Comparison of ENCODE assay signal across 8 cellular contexts in genomic region chr2:131682945-131683330, GRCh38.
DNase-seq lines count a peak whose midpoint lies in the region; ATAC-seq, FAIRE-seq and TF ChIP-seq lines count a peak whose summit lies in the region.
"Not testable (repeated sequence)": the region's sequence is repeated elsewhere in the genome, so short reads cannot be mapped to it uniquely, and the experiment has no call there.

No MANE protein-coding gene starts in this region.

- no CpG with 5 or more reads among the region's 9 CpGs for WGBS in H9 (ENCODE audit: extremely low coverage, insufficient read length, low lambda C conversion rate)
- WGBS in GM12878 (ENCODE audit: insufficient coverage, insufficient replicate concordance, low lambda C conversion rate, missing lambda C conversion rate), result 0% methylated on average over 9 of the region's 9 CpGs
- 9 to 19% methylated on average over 9 of the region's 9 CpGs for WGBS in upper lobe of left lung, 2 donors

- POLR2A ChIA-PET in GM12878 (lab: Charles Lee), result interaction anchor here (0.6 to 1.1 kb wide), 2 partner anchors 154 to 1296 kb away, joined by 4 to 5 read pairs; no protein-coding TSS in a partner anchor

- H2AK5ac ChIP-seq in H9 (ENCODE audit: insufficient read length, low read length), result not testable (repeated sequence)

- peak; percentile 71 for DNase-seq in GM12865 (ENCODE audit: low read depth)
- peak; percentile 37 for DNase-seq in H9
- peak; percentile 56 for DNase-seq in SK-N-DZ (ENCODE audit: low spot score)
- not testable (repeated sequence) for DNase-seq in GM12878 (ENCODE audit: low read depth, low spot score)
- DNase-seq in cardiac muscle cell (ENCODE audit: low read depth in 1 of 2, low spot score in 1 of 2), result peak; percentile 27 to 51
- peak; percentile 42 to 50 for DNase-seq in upper lobe of left lung

- H2BK20ac ChIP-seq in H9 (ENCODE audit: low read depth, low read length, poor library complexity, severe bottlenecking), result not testable (repeated sequence)

- not testable (repeated sequence) for H4K20me1 ChIP-seq in H9 (ENCODE audit: control insufficient read depth, insufficient read depth, insufficient read length); GM12878 (ENCODE audit: control insufficient read depth, insufficient read depth); neural cell (ENCODE audit: insufficient read depth)

- ATAC-seq in GM12878 (peak; percentile 68), upper lobe of left lung (ENCODE audit: low FRiP score in 2 of 2) (peak in 1 of 2 donors; percentile 63)

- not testable (repeated sequence) for H4K8ac ChIP-seq in H9 (replicated peaks; ENCODE audit: insufficient read length, low read depth, low read length)

- CTCF ChIA-PET in GM12878 (lab: Yijun Ruan, JAX), result interaction anchor here (0.7 to 2.3 kb wide), 7 partner anchors 10 to 270 kb away, joined by 3 to 36 read pairs (median 5); no protein-coding TSS in a partner anchor

- H3K4me3 ChIP-seq in GM12865 (ENCODE audit: low read depth, low read length) (peak overlapping the region; percentile 70), HUES6 (ENCODE audit: low read depth, low read length) (peak overlapping the region; percentile 72), GM12878 (peak overlapping the region; percentile 88), cardiac muscle cell (peak overlapping the region; percentile 56), neural cell (ENCODE audit: low read length) (peak overlapping the region; percentile 88), upper lobe of left lung (peak overlapping the region; percentile 14 to 75 (median 62))

- intact Hi-C loops in GM12878 (cut with micrococcal nuclease; ENCODE audit: unreplicated experiment), result loop anchor here (2.0 to 5.0 kb wide), 2 partner anchors 49 to 1346 kb away; no protein-coding TSS in a partner anchor

- not testable (repeated sequence) for TF ChIP-seq EP300 in GM12878 (IDR thresholded peaks at IDR 0.05; ENCODE audit: borderline replicate concordance in 1 of 2, control insufficient read depth in 1 of 2, low read depth in 2 of 2, low read length in 2 of 2); neural cell (conservative IDR thresholded peaks at IDR 0.05; ENCODE audit: poor library complexity, severe bottlenecking); upper lobe of left lung (IDR thresholded peaks at IDR 0.05)

- H3K27me3 ChIP-seq in H9 (ENCODE audit: insufficient read depth, low read length); HUES6 (ENCODE audit: control insufficient read depth, insufficient read depth, low read length); GM12878 (replicated peaks in 1 of 2; ENCODE audit: control insufficient read depth in 2 of 2, insufficient read depth in 2 of 2, low read length in 1 of 2); cardiac muscle cell; neural cell (ENCODE audit: insufficient read depth, low read depth, low read length); upper lobe of left lung: not testable (repeated sequence)

- peaks cover 10% of the 10 kb centered on the region for H3K27me3 Mint-ChIP-seq in H9 (ENCODE audit: low read depth)

- SMC1A ChIA-PET in GM12878 (lab: Charles Lee; ENCODE audit: uncharacterized antibody, unreplicated experiment), result interaction anchor here (0.7 to 2.8 kb wide), 4 partner anchors 8 to 1341 kb away, joined by 3 to 9 read pairs (median 5); partner anchors contain the start of gene IMP4

- not testable (repeated sequence) for H3K56ac ChIP-seq in H9 (ENCODE audit: insufficient read length, low read depth, low read length)

- H3K23ac ChIP-seq in H9 (ENCODE audit: insufficient read length, low read depth, low read length), result not testable (repeated sequence)

- H3K4me2 ChIP-seq in H9 (ENCODE audit: insufficient read depth, insufficient read length, low read length) (peak overlapping the region; percentile 59), GM12878 (ENCODE audit: control insufficient read depth, insufficient read depth) (peak overlapping the region; percentile 58), neural cell (ENCODE audit: low read length) (peak overlapping the region; percentile 62)

- H3K18ac ChIP-seq in H9 (ENCODE audit: insufficient read length, low read depth, low read length), result not testable (repeated sequence)

- not testable (repeated sequence) for TF ChIP-seq POLR2A in GM12878 (IDR thresholded peaks at IDR 0.05; ENCODE audit: low read depth, low read length); upper lobe of left lung (IDR thresholded peaks at IDR 0.05)

- peaks cover 8 to 11% of the 10 kb centered on the region in 2 experiments for H3K4me1 Mint-ChIP-seq in H9

- peaks cover 15 to 25% (median 17%) of the 10 kb centered on the region in 3 experiments; a peak in 6 of 7 replicates for H3K36me3 Mint-ChIP-seq in H9 (ENCODE audit: insufficient read depth in 1 of 3, low read depth in 3 of 3)

- H3K4me1 ChIP-seq in H9 (ENCODE audit: insufficient read depth, low read length); HUES6 (ENCODE audit: control insufficient read depth, insufficient read depth, low read length); GM12878 (ENCODE audit: control insufficient read depth, insufficient read depth, low read length); cardiac muscle cell (ENCODE audit: low read depth); upper lobe of left lung: not testable (repeated sequence)

- BruUV-seq in GM12878 (replicated peaks; lab: Mats Ljungman, UMichigan), result not testable (repeated sequence)

- not testable (repeated sequence) for H2BK120ac ChIP-seq in H9 (ENCODE audit: low read depth, low read length, poor library complexity, severe bottlenecking)

- not testable (repeated sequence) for H3K4ac ChIP-seq in H9 (ENCODE audit: low read depth, low read length)

- not testable (repeated sequence) for H2BK15ac ChIP-seq in H9 (ENCODE audit: low read depth, low read length)

- not testable (repeated sequence) for H3K27ac ChIP-seq in H9 (ENCODE audit: insufficient read length, low read depth, low read length); HUES6 (ENCODE audit: low read depth, low read length); cardiac muscle cell; neural cell (ENCODE audit: low read length)
- H3K27ac ChIP-seq in GM12878 (ENCODE audit: control insufficient read depth, insufficient read depth) (peak overlapping the region; percentile 62), upper lobe of left lung (peak overlapping the region in 3 of 4 donors; percentile 72 to 89 (median 85))

- H3K79me2 ChIP-seq in H9 (ENCODE audit: insufficient read depth, low read length); neural cell (replicated peaks; ENCODE audit: insufficient read depth, low read length): not testable (repeated sequence)
- peaks cover 20% of the 10 kb centered on the region for H3K79me2 ChIP-seq in GM12878 (ENCODE audit: control insufficient read depth, insufficient read depth, low read length)

- H2BK12ac ChIP-seq in H9 (ENCODE audit: insufficient read length, low read depth, low read length), result not testable (repeated sequence)

- H3K4me3 Mint-ChIP-seq in H9, result peak overlapping the region; percentile 88 to 94

- H3K36me3 ChIP-seq in HUES6 (ENCODE audit: control insufficient read depth, insufficient read depth, low read length); GM12878 (ENCODE audit: control insufficient read depth in 2 of 2, insufficient read depth in 2 of 2, low read length in 1 of 2); cardiac muscle cell; neural cell (ENCODE audit: insufficient read depth, low read length); upper lobe of left lung: not testable (repeated sequence)

- FAIRE-seq in GM12878 (lab: Jason Lieb, UNC), result not testable (repeated sequence)

- in situ Hi-C loops in GM12878 (cut with MboI), result loop anchor here (25.0 kb wide), 1 partner anchor 454 kb away; no protein-coding TSS in a partner anchor

- H2AFZ ChIP-seq in H9 (ENCODE audit: low read length), result not testable (repeated sequence)
- H2AFZ ChIP-seq in GM12878 (ENCODE audit: control insufficient read depth, low read depth, low read length) (peak overlapping the region; percentile 97), neural cell (ENCODE audit: low read depth, low read length) (peak overlapping the region; percentile 69)

- H3K23me2 ChIP-seq in H9 (ENCODE audit: insufficient read length, low read depth, low read length, poor library complexity, severe bottlenecking), result not testable (repeated sequence)

- H2BK5ac ChIP-seq in H9 (ENCODE audit: insufficient read length, low read length), result not testable (repeated sequence)

- not testable (repeated sequence) for TF ChIP-seq CTCF in GM12865 (IDR thresholded peaks at IDR 0.05; ENCODE audit: insufficient read depth, low read depth, low read length, missing control alignments); H9 (conservative IDR thresholded peaks at IDR 0.05); GM12878 (IDR thresholded peaks at IDR 0.05 in 2 of 3, conservative IDR thresholded peaks at IDR 0.05 in 1 of 3; ENCODE audit: control insufficient read depth in 2 of 3, extremely low read depth in 1 of 3, insufficient read depth in 1 of 3, low read depth in 3 of 3, low read length in 3 of 3); cardiac muscle cell (IDR thresholded peaks at IDR 0.05; ENCODE audit: low read depth, low read length); neural cell (IDR thresholded peaks at IDR 0.05; ENCODE audit: poor library complexity, severe bottlenecking); upper lobe of left lung (IDR thresholded peaks at IDR 0.05)

- H3K79me1 ChIP-seq in H9 (ENCODE audit: insufficient read depth, low read depth, low read length, poor library complexity, severe bottlenecking), result not testable (repeated sequence)

- H3K9me3 ChIP-seq in H9 (ENCODE audit: control insufficient read depth, low read depth, low read length); HUES6 (ENCODE audit: control insufficient read depth, insufficient read depth, low read depth, low read length); GM12878 (replicated peaks; ENCODE audit: control insufficient read depth, insufficient read depth, low read length); cardiac muscle cell (ENCODE audit: low read depth); neural cell (ENCODE audit: low read length); upper lobe of left lung: not testable (repeated sequence)

- H3K9me3 Mint-ChIP-seq in H9, result not testable (repeated sequence)

- H4K5ac ChIP-seq in H9 (ENCODE audit: insufficient read length, low read depth, low read length), result not testable (repeated sequence)

- not testable (repeated sequence) for H3F3A ChIP-seq in neural cell (ENCODE audit: insufficient read depth, low read length, poor library complexity, severe bottlenecking)

- not testable (repeated sequence) for TF ChIP-seq RAD21 in GM12878 (IDR thresholded peaks at IDR 0.05; ENCODE audit: insufficient read depth, low read depth, low read length); neural cell (conservative IDR thresholded peaks at IDR 0.05)

- not testable (repeated sequence) for H3K9me2 ChIP-seq in neural cell (ENCODE audit: insufficient read depth, low read length)

- not testable (repeated sequence) for H3T11ph ChIP-seq in H9 (ENCODE audit: low read length)

- H3K9ac ChIP-seq in H9 (ENCODE audit: extremely low read depth, insufficient read length, low read length), result not testable (repeated sequence)
- peak overlapping the region; percentile 25 for H3K9ac ChIP-seq in HUES6 (ENCODE audit: low read length)
- H3K9ac ChIP-seq in GM12878 (ENCODE audit: control insufficient read depth, insufficient read depth, low read length), result peak overlapping the region; percentile 72
- H3K9ac ChIP-seq in neural cell (ENCODE audit: low read length), result peak overlapping the region; percentile 68

- H3K14ac ChIP-seq in H9 (ENCODE audit: insufficient read depth, low read length), result not testable (repeated sequence)

- not testable (repeated sequence) for H3K27ac Mint-ChIP-seq in H9

- H4K91ac ChIP-seq in H9 (ENCODE audit: insufficient read length, low read depth, low read length), result not testable (repeated sequence)

- RAD21 ChIA-PET in GM12878 (lab: Charles Lee; ENCODE audit: unreplicated experiment), result interaction anchor here (2.1 to 2.9 kb wide), 2 partner anchors 11 to 118 kb away, joined by 15 to 16 read pairs; no protein-coding TSS in a partner anchor
